In genomic region chr2:46135230-46135555, GRCh38 we compare ENCODE assay signal across 22 cellular contexts.
DNase-seq lines count a peak whose midpoint lies in the region; FAIRE-seq and TF ChIP-seq lines count a peak whose summit lies in the region.
"Had no signal": no experiment of that assay in that cellular context is flagged by ENCODE, and none has a peak within 500 bp of the region (broad histone marks: within the 10 kb centered on the region; RNA-seq: fewer than 3 reads in every experiment).

No MANE protein-coding gene starts in this region.

- H3K27me3 Mint-ChIP-seq in Caco-2 (ENCODE audit: insufficient read depth, unreplicated experiment): no peaks in the 10 kb centered on the region
- H3K27me3 Mint-ChIP-seq: CD4-positive, alpha-beta T cell had no signal

- no peak for TF ChIP-seq POLR2A in sigmoid colon (IDR thresholded peaks at IDR 0.05)

- 84 to 90% methylated on average over 3 of the region's 3 CpGs for WGBS in sigmoid colon, 2 donors

- intact Hi-C loops in Caco-2 (cut with micrococcal nuclease; ENCODE audit: unreplicated experiment) (no loop called here), sigmoid colon (cut with DNase I) (no loop called here)

- H3K4me3 ChIP-seq in Caco-2 (ENCODE audit: low read depth, low read length): no peak overlapping the region
- no peak overlapping the region for H3K4me3 ChIP-seq in brain microvascular endothelial cell (ENCODE audit: low read depth, low read length)
- H3K4me3 ChIP-seq in keratinocyte (ENCODE audit: control insufficient read depth in 2 of 3, extremely low read depth in 1 of 3, insufficient read depth in 2 of 3, low read depth in 1 of 3, low read length in 3 of 3): no peak overlapping the region
- no peak overlapping the region for H3K4me3 ChIP-seq in sigmoid colon
- H3K4me3 ChIP-seq: pancreas had no signal

- H3K4me2 ChIP-seq in keratinocyte (ENCODE audit: control insufficient read depth, extremely low read depth, insufficient read depth, low read depth, low read length): peak overlapping the region; percentile 80

- no peak overlapping the region for H3K4me3 Mint-ChIP-seq in Caco-2 (ENCODE audit: unreplicated experiment)
- H3K4me3 Mint-ChIP-seq: CD4-positive, alpha-beta T cell; stimulated activated effector memory CD8-positive, alpha-beta T cell treated with anti-CD3 and anti-CD28 coated beads, Interleukin-12 subunit alpha, Interleukin-12 subunit beta, amount 100 ng/mL, for 72 hours had no signal

- H3K9me1 ChIP-seq in keratinocyte (ENCODE audit: control insufficient read depth, extremely low read depth, insufficient read depth, low read length): no peaks in the 10 kb centered on the region

- CTCF ChIA-PET in Caco-2 (lab: Charles Lee): no interaction called here

- TF ChIP-seq CTCF in Caco-2 (IDR thresholded peaks at IDR 0.05; ENCODE audit: insufficient read depth in 1 of 2, low read depth in 1 of 2, low read length in 1 of 2, severe bottlenecking in 1 of 2, unreplicated experiment in 1 of 2): no peak
- TF ChIP-seq CTCF in brain microvascular endothelial cell (IDR thresholded peaks at IDR 0.05; ENCODE audit: low read depth, low read length, missing control alignments): no peak
- TF ChIP-seq CTCF in keratinocyte (optimal IDR thresholded peaks at IDR 0.05 in 1 of 3, IDR thresholded peaks at IDR 0.05 in 1 of 3, conservative IDR thresholded peaks at IDR 0.05 in 1 of 3; ENCODE audit: extremely low read depth in 1 of 3, insufficient read depth in 2 of 3, low read length in 3 of 3): no peak
- TF ChIP-seq CTCF in sigmoid colon (IDR thresholded peaks at IDR 0.05): no peak

- no peaks in the 10 kb centered on the region for H3K36me3 ChIP-seq in Caco-2 (ENCODE audit: control insufficient read depth, insufficient read depth, low read length)
- peaks cover 3% of the 10 kb centered on the region for H3K36me3 ChIP-seq in brain microvascular endothelial cell (replicated peaks)
- H3K36me3 ChIP-seq in keratinocyte (ENCODE audit: control insufficient read depth in 2 of 2, extremely low read depth in 1 of 2, insufficient read depth in 2 of 2, low read length in 2 of 2): no peaks in the 10 kb centered on the region
- H3K36me3 ChIP-seq in sigmoid colon: peaks cover 0 to 3% (median 0%) of the 10 kb centered on the region in 4 donors
- H3K36me3 ChIP-seq: pancreas had no signal

- no peaks in the 10 kb centered on the region for H3K36me3 Mint-ChIP-seq in Caco-2 (ENCODE audit: insufficient read depth, unreplicated experiment)

- peaks cover 9% of the 10 kb centered on the region for H3K4me1 Mint-ChIP-seq in Caco-2 (ENCODE audit: low read depth, unreplicated experiment)
- H3K4me1 Mint-ChIP-seq: stimulated activated effector memory CD8-positive, alpha-beta T cell treated with anti-CD3 and anti-CD28 coated beads, Interleukin-12 subunit alpha, Interleukin-12 subunit beta, amount 100 ng/mL, for 72 hours had no signal

- DNase-seq in Caco-2 (no peak), brain microvascular endothelial cell (no peak), keratinocyte (ENCODE audit: low read depth, low spot score) (no peak), sigmoid colon (no peak), NCI-H187 (lab: John Stamatoyannopoulos, UW) (no peak), NOMO-1 (lab: John Stamatoyannopoulos, UW; ENCODE audit: unreplicated experiment in 2 of 2) (no peak), cerebellar cortex (ENCODE audit: low spot score) (no peak)
- no peak for DNase-seq in stimulated activated CD4-positive, alpha-beta T cell treated with anti-CD3 and anti-CD28 coated beads, Interleukin-2, amount 100 ng/mL, for 48 hours
- DNase-seq: activated CD4-positive, alpha-beta T cell treated with anti-CD3 and anti-CD28 coated beads for 48 hours; activated naive CD4-positive, alpha-beta T cell treated with anti-CD3 and anti-CD28 coated beads, Interleukin-2, amount 50 U/mL, for 16 hours; CD4-positive, alpha-beta T cell; DND-41; effector CD8-positive, alpha-beta T cell; GOT3; left cardiac atrium; NCI-H2081; NCI-H69; pancreas; stimulated activated CD4-positive, alpha-beta T cell treated with anti-CD3 and anti-CD28 coated beads, Interleukin-12 subunit alpha, Interleukin-12 subunit beta, amount 100 ng/mL, for 4 hours had no signal

- H3K4me1 ChIP-seq in Caco-2 (peaks cover 11% of the 10 kb centered on the region; the same call in 1 of the 2 replicates), keratinocyte (ENCODE audit: control insufficient read depth, extremely low read depth, insufficient read depth, low read length) (peaks cover 18% of the 10 kb centered on the region), sigmoid colon (peaks cover 0 to 23% (median 7%) of the 10 kb centered on the region in 4 donors)

- H3K27me3 ChIP-seq in Caco-2 (replicated peaks; ENCODE audit: control insufficient read depth, insufficient read depth, low read length) (no peaks in the 10 kb centered on the region), brain microvascular endothelial cell (replicated peaks) (no peaks in the 10 kb centered on the region), keratinocyte (ENCODE audit: control insufficient read depth, extremely low read depth, insufficient read depth, low read length) (no peaks in the 10 kb centered on the region), sigmoid colon (no peaks in the 10 kb centered on the region)
- H3K27me3 ChIP-seq: pancreas had no signal

- no peaks in the 10 kb centered on the region for H3K9me3 ChIP-seq in Caco-2
- no peaks in the 10 kb centered on the region for H3K9me3 ChIP-seq in keratinocyte (ENCODE audit: control insufficient read depth, low read depth, low read length)
- H3K9me3 ChIP-seq in sigmoid colon: no peaks in the 10 kb centered on the region
- H3K9me3 ChIP-seq: pancreas had no signal

- H3K27ac ChIP-seq in brain microvascular endothelial cell (peak overlapping the region; percentile 83), keratinocyte (ENCODE audit: control insufficient read depth, insufficient read depth, low read length) (no peak overlapping the region), sigmoid colon (peak overlapping the region in 3 of 4 donors; percentile 6 to 45 (median 10))
- H3K27ac ChIP-seq: HL-60, pancreas had no signal

- no TSS peak for BruUV-seq in Caco-2 (replicated peaks; lab: Mats Ljungman, UMichigan)

- in situ Hi-C loops in brain microvascular endothelial cell (cut with HindIII; ENCODE audit: low pct_ligation_motif_present, low sequenced_read_pairs): no loop called here

- no peaks in the 10 kb centered on the region for H4K20me1 ChIP-seq in keratinocyte (ENCODE audit: control insufficient read depth, extremely low read depth, insufficient read depth, low read length)

- H3K9me3 Mint-ChIP-seq in Caco-2 (ENCODE audit: unreplicated experiment): no peaks in the 10 kb centered on the region
- H3K9me3 Mint-ChIP-seq: CD4-positive, alpha-beta T cell; stimulated activated effector memory CD8-positive, alpha-beta T cell treated with anti-CD3 and anti-CD28 coated beads, Interleukin-12 subunit alpha, Interleukin-12 subunit beta, amount 100 ng/mL, for 72 hours had no signal

- no peaks in the 10 kb centered on the region for H3K79me2 ChIP-seq in keratinocyte (ENCODE audit: control insufficient read depth, insufficient read depth, low read length)

- H2AFZ ChIP-seq in keratinocyte (ENCODE audit: control insufficient read depth, low read length): peak overlapping the region; percentile 18

- POLR2A ChIA-PET in Caco-2 (lab: Charles Lee): interaction anchor here (0.6 kb wide), 1 partner anchor 67 kb away, joined by 3 read pairs; no protein-coding TSS in a partner anchor

- dilution Hi-C loops in keratinocyte (cut with MboI; ENCODE audit: extremely low pct_ligation_motif_present, low sequenced_read_pairs): no loop called here

- no peak overlapping the region for H3K9ac ChIP-seq in keratinocyte (ENCODE audit: control insufficient read depth, extremely low read depth, insufficient read depth, low read length)

- TF ChIP-seq EP300 in sigmoid colon (IDR thresholded peaks at IDR 0.05): no peak

- FAIRE-seq in keratinocyte (lab: Jason Lieb, UNC): no peak
- FAIRE-seq: pancreas, urothelium cell line had no signal

- peak overlapping the region; percentile 42 for H3K27ac Mint-ChIP-seq in Caco-2 (ENCODE audit: unreplicated experiment)
- H3K27ac Mint-ChIP-seq: CD4-positive, alpha-beta T cell; stimulated activated effector memory CD8-positive, alpha-beta T cell treated with anti-CD3 and anti-CD28 coated beads, Interleukin-12 subunit alpha, Interleukin-12 subunit beta, amount 100 ng/mL, for 72 hours had no signal
